8 cellular contexts compared by ENCODE assay signal in genomic region chr1:210407207-210407886, GRCh38.
DNase-seq lines count a peak whose midpoint lies in the region; ATAC-seq, FAIRE-seq and TF ChIP-seq lines count a peak whose summit lies in the region.

No MANE protein-coding gene starts in this region.

- H3K27me3 Mint-ChIP-seq in natural killer cell (ENCODE audit: low read depth in 2 of 2), result no peaks in the 10 kb centered on the region
- peaks cover 0 to 2% of the 10 kb centered on the region in 2 donors for H3K27me3 Mint-ChIP-seq in natural killer cell treated with Interleukin-12 subunit alpha and Interleukin-12 subunit beta and Interleukin-15 and Interleukin-18, amount 100 ng/mL, for 72 hours
- no peaks in the 10 kb centered on the region; the same call in 1 of the 2 replicates for H3K27me3 Mint-ChIP-seq in WTC11 (ENCODE audit: low read depth)

- no peaks in the 10 kb centered on the region for H3K36me3 ChIP-seq in bronchial epithelial cell (ENCODE audit: control insufficient read depth, insufficient read depth, low read length)

- DNase-seq in natural killer cell (peak; percentile 60), NCI-H2107 treated with DMSO at 0.1 percent for 48 hours (lab: John Stamatoyannopoulos, UW; ENCODE audit: unreplicated experiment) (peak; percentile 83), WTC11 (ENCODE audit: low spot score) (peak; percentile 81), bronchial epithelial cell (ENCODE audit: low read depth) (peak; percentile 58), left lobe of liver (ENCODE audit: low spot score) (peak; percentile 71)
- DNase-seq in natural killer cell treated with Interleukin-12 subunit alpha and Interleukin-12 subunit beta and Interleukin-15 and Interleukin-18, amount 100 ng/mL, for 72 hours (ENCODE audit: low spot score), result no peak
- DNase-seq in stimulated activated CD4-positive, alpha-beta T cell treated with anti-CD3 and anti-CD28 coated beads, TNF-alpha, amount 100 ng/mL, for 48 hours (ENCODE audit: low read depth in 3 of 3), result peak; percentile 52 to 68 (median 61)

- no peaks in the 10 kb centered on the region for H3K4me1 Mint-ChIP-seq in natural killer cell
- H3K4me1 Mint-ChIP-seq in natural killer cell treated with Interleukin-12 subunit alpha and Interleukin-12 subunit beta and Interleukin-15 and Interleukin-18, amount 100 ng/mL, for 72 hours (ENCODE audit: low read depth in 2 of 2), result no peaks in the 10 kb centered on the region
- peaks cover 26% of the 10 kb centered on the region for H3K4me1 Mint-ChIP-seq in WTC11

- CTCF ChIA-PET in WTC11 (lab: Charles Lee), result interaction anchor here (0.7 to 5.7 kb wide), 9 partner anchors 9 to 726 kb away, joined by 3 to 33 read pairs (median 5); partner anchors contain the start of gene KCNH1

- H3K27me3 ChIP-seq in bronchial epithelial cell (ENCODE audit: control insufficient read depth, insufficient read depth, low read length), result peaks cover 2% of the 10 kb centered on the region

- no peak overlapping the region for H3K4me3 ChIP-seq in bronchial epithelial cell (ENCODE audit: low read depth, low read length)

- H3K9me3 Mint-ChIP-seq in natural killer cell, result no peaks in the 10 kb centered on the region
- H3K9me3 Mint-ChIP-seq in natural killer cell treated with Interleukin-12 subunit alpha and Interleukin-12 subunit beta and Interleukin-15 and Interleukin-18, amount 100 ng/mL, for 72 hours, result no peaks in the 10 kb centered on the region
- peaks cover 7% of the 10 kb centered on the region for H3K9me3 Mint-ChIP-seq in WTC11

- POLR2A ChIA-PET in WTC11 (lab: Charles Lee), result no interaction called here

- peak; percentile 52 for FAIRE-seq in bronchial epithelial cell (lab: Jason Lieb, UNC)

- no peaks in the 10 kb centered on the region for H3K36me3 Mint-ChIP-seq in natural killer cell
- no peaks in the 10 kb centered on the region for H3K36me3 Mint-ChIP-seq in natural killer cell treated with Interleukin-12 subunit alpha and Interleukin-12 subunit beta and Interleukin-15 and Interleukin-18, amount 100 ng/mL, for 72 hours
- no peaks in the 10 kb centered on the region for H3K36me3 Mint-ChIP-seq in WTC11

- ATAC-seq in natural killer cell (peak in 2 of 3 donors; percentile 70 to 80), HG02973 (IDR thresholded peaks at IDR 0.05; ENCODE audit: unreplicated experiment) (peak; percentile 89), WTC11 (peak; percentile 70), left lobe of liver (peak; percentile 98)
- ATAC-seq in natural killer cell treated with Interleukin-12 subunit alpha and Interleukin-12 subunit beta and Interleukin-15 and Interleukin-18, amount 100 ng/mL, for 72 hours, result no peak

- TF ChIP-seq CTCF in natural killer cell (IDR thresholded peaks at IDR 0.05) (peak; percentile 83), WTC11 (IDR thresholded peaks at IDR 0.05) (peak; percentile 92), bronchial epithelial cell (IDR thresholded peaks at IDR 0.05; ENCODE audit: insufficient read depth, low read length, severe bottlenecking) (peak; percentile 85)

- H3K27ac Mint-ChIP-seq in natural killer cell, result no peak overlapping the region
- no peak overlapping the region for H3K27ac Mint-ChIP-seq in natural killer cell treated with Interleukin-12 subunit alpha and Interleukin-12 subunit beta and Interleukin-15 and Interleukin-18, amount 100 ng/mL, for 72 hours
- peak overlapping the region; percentile 92 for H3K27ac Mint-ChIP-seq in WTC11

- H3K4me3 Mint-ChIP-seq in natural killer cell, result no peak overlapping the region
- no peak overlapping the region for H3K4me3 Mint-ChIP-seq in natural killer cell treated with Interleukin-12 subunit alpha and Interleukin-12 subunit beta and Interleukin-15 and Interleukin-18, amount 100 ng/mL, for 72 hours
- 0 out of 2 replicates have a peak overlapping the region, but pooled peaks have one; percentile 16 for H3K4me3 Mint-ChIP-seq in WTC11

- intact Hi-C loops in natural killer cell (cut with micrococcal nuclease), result loop anchor here (1.0 to 10.0 kb wide), 3 partner anchors 728 to 1107 kb away; no protein-coding TSS in a partner anchor

TF ChIP-seq in WTC11, 78 proteins besides CTCF, POLR2A, EP300 and RAD21:
- no peak for TF ChIP-seq MYBL2 (CRISPR knock-in tag; IDR thresholded peaks at IDR 0.05)
- TF ChIP-seq KAT7 (CRISPR knock-in tag; IDR thresholded peaks at IDR 0.05; ENCODE audit: borderline replicate concordance), result no peak
- no peak for TF ChIP-seq NFATC4 (CRISPR knock-in tag; IDR thresholded peaks at IDR 0.05)
- no peak for TF ChIP-seq NR1H2 (CRISPR knock-in tag; IDR thresholded peaks at IDR 0.05)
- no peak for TF ChIP-seq TCF7 (CRISPR knock-in tag; IDR thresholded peaks at IDR 0.05; ENCODE audit: low read depth)
- no peak for TF ChIP-seq JUN (CRISPR knock-in tag; IDR thresholded peaks at IDR 0.05)
- no peak for TF ChIP-seq SP1 (CRISPR knock-in tag; conservative IDR thresholded peaks at IDR 0.05)
- TF ChIP-seq PRDM15 (CRISPR knock-in tag; IDR thresholded peaks at IDR 0.05), result no peak
- TF ChIP-seq ATF1 (CRISPR knock-in tag; IDR thresholded peaks at IDR 0.05), result no peak
- no peak for TF ChIP-seq ZSCAN18 (CRISPR knock-in tag; IDR thresholded peaks at IDR 0.05)

Comparison
In these comparisons a context has a peak if more than half of its experiments do, and no peak if none do; other contexts are left out.
1. ATAC-seq: peak in natural killer cell (2 of 3), HG02973 (single experiment), WTC11 (single experiment) and left lobe of liver (single experiment); none in natural killer cell treated with Interleukin-12 subunit alpha and Interleukin-12 subunit beta and Interleukin-15 and Interleukin-18, amount 100 ng/mL, for 72 hours (0 of 2).
2. Peak in every context shown above with its lines, with median percentiles within 50 percentile points of each other: CTCF ChIP-seq.